Comparison of ENCODE assay signal across 16 cellular contexts in genomic region chr9:27701664-27702063, GRCh38.
DNase-seq lines count a peak whose midpoint lies in the region; ATAC-seq and TF ChIP-seq lines count a peak whose summit lies in the region.
"Had no signal": no experiment of that assay in that cellular context is flagged by ENCODE, and none has a peak within 500 bp of the region (broad histone marks: within the 10 kb centered on the region; RNA-seq: fewer than 3 reads in every experiment).

No MANE protein-coding gene starts in this region.

- H3K27me3 ChIP-seq in gastroesophageal sphincter (no peaks in the 10 kb centered on the region), ovary (no peaks in the 10 kb centered on the region)

- H3K27ac ChIP-seq in gastroesophageal sphincter (peak overlapping the region in 1 of 4 donors; percentile 25), ovary (no peak overlapping the region)
- H3K27ac ChIP-seq: C4-2B had no signal

- TF ChIP-seq EP300 in gastroesophageal sphincter (IDR thresholded peaks at IDR 0.05) (no peak), ovary (IDR thresholded peaks at IDR 0.05) (no peak)

- peak; percentile 77 for ATAC-seq in gastroesophageal sphincter
- ATAC-seq in GM18502 (IDR thresholded peaks at IDR 0.05; ENCODE audit: poor library complexity, unreplicated experiment): no peak
- ATAC-seq in activated CD4-positive, CD25-positive, alpha-beta regulatory T cell treated with anti-CD3 and anti-CD28 coated beads, Interleukin-2, amount 50 U/mL, for 24 hours: no peak

- in situ Hi-C loops in KBM-7 (cut with MboI; ENCODE audit: low pct_unique_long_range_greater_than_20kb, low sequenced_read_pairs): no loop called here

- WGBS in gastroesophageal sphincter (ENCODE audit: low coverage in 1 of 2), 2 donors: 0 to 9% methylated on average over 2 to 6 of the region's 6 CpGs
- 4 to 16% (median 10%) methylated on average over 6 of the region's 6 CpGs for WGBS in ovary, 3 donors

- intact Hi-C loops in ovary (cut with DNase I): no loop called here

- H3K9me3 ChIP-seq in gastroesophageal sphincter (no peaks in the 10 kb centered on the region), ovary (no peaks in the 10 kb centered on the region)
- H3K9me3 ChIP-seq: SK-N-SH had no signal

- H3K4me3 ChIP-seq in gastroesophageal sphincter (no peak overlapping the region), ovary (no peak overlapping the region)

- H3K4me1 ChIP-seq in gastroesophageal sphincter (peaks cover 0 to 10% (median 0%) of the 10 kb centered on the region in 3 donors), ovary (ENCODE audit: insufficient read depth) (no peaks in the 10 kb centered on the region)

- peak; percentile 27 for DNase-seq in KBM-7
- DNase-seq in RPMI8226: peak; percentile 82
- DNase-seq in ovary: peak in 3 of 5 donors; percentile 8 to 21 (median 18)
- no peak for DNase-seq in activated gamma-delta T cell treated with Interleukin-2 at 50 U/mL for 16 hours
- DNase-seq in NCI-H2107 (lab: John Stamatoyannopoulos, UW): no peak
- DNase-seq: activated CD4-positive, alpha-beta T cell treated with anti-CD3 and anti-CD28 coated beads, Interleukin-2, amount 10 ng/mL, durations not matched to agents 7 days and 5 days; activated naive CD4-positive, alpha-beta T cell; MM.1S; NCI-H524 treated with DMSO at 0.1 percent for 48 hours; occipital lobe; SK-N-SH; stimulated activated CD4-positive, alpha-beta T cell treated with anti-CD3 and anti-CD28 coated beads, Interleukin-2, amount 100 ng/mL, for 48 hours had no signal

- TF ChIP-seq POLR2A in gastroesophageal sphincter (IDR thresholded peaks at IDR 0.05) (no peak), ovary (IDR thresholded peaks at IDR 0.05) (no peak)

- no peak for TF ChIP-seq CTCF in gastroesophageal sphincter (IDR thresholded peaks at IDR 0.05)
- TF ChIP-seq CTCF in ovary (IDR thresholded peaks at IDR 0.05): no peak

- H3K36me3 ChIP-seq in gastroesophageal sphincter (no peaks in the 10 kb centered on the region), ovary (no peaks in the 10 kb centered on the region)

Comparison
In these comparisons a context has a peak if more than half of its experiments do, and no peak if none do; other contexts are left out.
1. DNase-seq: peak in KBM-7 (single experiment), RPMI8226 (single experiment) and ovary (3 of 5); none in activated gamma-delta T cell treated with Interleukin-2 at 50 U/mL for 16 hours (single experiment) and NCI-H2107 (single experiment).